Comparison of ENCODE assay signal across 8 cellular contexts in genomic region chr4:105894570-105895323, GRCh38. TPM values are rescaled to one million over a fixed set of nuclear protein-coding genes. Genes with fewer than 3 reads are reported as not detected.
A peak's percentile ranks its signal among the peaks of the same experiment; 100 is the strongest.
DNase-seq lines count a peak whose midpoint lies in the region; ATAC-seq and TF ChIP-seq lines count a peak whose summit lies in the region.

No MANE protein-coding gene starts in this region.

- intact Hi-C loops in CD4-positive, alpha-beta T cell (cut with DNase I, micrococcal nuclease): no loop called here

- H3K4me3 Mint-ChIP-seq in endodermal cell: peak overlapping the region; percentile 61
- H3K4me3 Mint-ChIP-seq in neural crest cell: peak overlapping the region; percentile 14
- no peak overlapping the region for H3K4me3 Mint-ChIP-seq in CD4-positive, alpha-beta T cell

- POLR2A ChIA-PET in CD4-positive, alpha-beta T cell (lab: Charles Lee): no interaction called here

- H3K27me3 Mint-ChIP-seq in endodermal cell (ENCODE audit: insufficient read depth) (peaks cover 88% of the 10 kb centered on the region), neural crest cell (ENCODE audit: low read depth) (peaks cover 96% of the 10 kb centered on the region)
- peaks cover 81% of the 10 kb centered on the region for H3K27me3 Mint-ChIP-seq in CD4-positive, alpha-beta T cell

- H3K36me3 Mint-ChIP-seq in endodermal cell (ENCODE audit: low read depth): no peaks in the 10 kb centered on the region
- peaks cover 3% of the 10 kb centered on the region for H3K36me3 Mint-ChIP-seq in neural crest cell (ENCODE audit: low read depth)
- no peaks in the 10 kb centered on the region for H3K36me3 Mint-ChIP-seq in CD4-positive, alpha-beta T cell (ENCODE audit: low read depth)

- H3K4me1 ChIP-seq in endodermal cell (ENCODE audit: control insufficient read depth, insufficient read depth, low read length): peaks cover 4% of the 10 kb centered on the region

- H3K4me3 ChIP-seq in endodermal cell (ENCODE audit: low read length): peak overlapping the region; percentile 81

- H3K27ac ChIP-seq in endodermal cell (ENCODE audit: low read depth, low read length): no peak overlapping the region
- H3K27ac ChIP-seq in CD4-positive, alpha-beta T cell (ENCODE audit: low read depth, low read length): no peak overlapping the region

- H3K9ac ChIP-seq in endodermal cell (ENCODE audit: extremely low read depth, low read length, poor library complexity, severe bottlenecking): no peak overlapping the region

- CTCF ChIA-PET in CD4-positive, alpha-beta T cell (lab: Charles Lee): no interaction called here

- DNase-seq in ELF-1 (ENCODE audit: low read depth, low spot score) (peak; percentile 73), NCI-H1105 treated with DMSO at 0.1 percent for 48 hours (lab: John Stamatoyannopoulos, UW) (peak; percentile 61), endodermal cell (no peak), neural crest cell (ENCODE audit: low read depth, low spot score) (peak; percentile 2), putamen (ENCODE audit: low spot score) (no peak), mesenteric fat pad (ENCODE audit: low spot score) (no peak)
- DNase-seq in CD4-positive, alpha-beta T cell: no peak

- H3K27me3 ChIP-seq in endodermal cell (ENCODE audit: control insufficient read depth, insufficient read depth, low read length, poor library complexity, severe bottlenecking): peaks cover 85% of the 10 kb centered on the region
- H3K27me3 ChIP-seq in CD4-positive, alpha-beta T cell (ENCODE audit: control insufficient read depth, insufficient read depth, low read length): peaks cover 69% of the 10 kb centered on the region

- no peaks in the 10 kb centered on the region for H3K9me3 ChIP-seq in endodermal cell (ENCODE audit: control insufficient read depth, low read length)
- no peaks in the 10 kb centered on the region for H3K9me3 ChIP-seq in CD4-positive, alpha-beta T cell (ENCODE audit: control insufficient read depth, low read length)

- H3K9me3 Mint-ChIP-seq in endodermal cell (no peaks in the 10 kb centered on the region), neural crest cell (no peaks in the 10 kb centered on the region)
- H3K9me3 Mint-ChIP-seq in CD4-positive, alpha-beta T cell: no peaks in the 10 kb centered on the region

- 8 to 32% methylated on average over 4 to 24 of the region's 24 CpGs for WGBS in endodermal cell (ENCODE audit: insufficient coverage in 1 of 2, insufficient read length in 1 of 2), 2 experiments

- H3K36me3 ChIP-seq in endodermal cell (ENCODE audit: control insufficient read depth, insufficient read depth, low read length): no peaks in the 10 kb centered on the region

- ATAC-seq in GM21576 (IDR thresholded peaks at IDR 0.05; ENCODE audit: unreplicated experiment): peak; percentile 45
- ATAC-seq in CD4-positive, alpha-beta T cell (ENCODE audit: poor library complexity): no peak

- H3K4me1 Mint-ChIP-seq in endodermal cell (peaks cover 22% of the 10 kb centered on the region), neural crest cell (no peaks in the 10 kb centered on the region)
- no peaks in the 10 kb centered on the region for H3K4me1 Mint-ChIP-seq in CD4-positive, alpha-beta T cell (ENCODE audit: low read depth)

- no peak overlapping the region for H3K27ac Mint-ChIP-seq in endodermal cell
- no peak overlapping the region for H3K27ac Mint-ChIP-seq in neural crest cell (ENCODE audit: unreplicated experiment)
- no peak overlapping the region for H3K27ac Mint-ChIP-seq in CD4-positive, alpha-beta T cell

- TF ChIP-seq CTCF in endodermal cell (conservative IDR thresholded peaks at IDR 0.05) (no peak), neural crest cell (conservative IDR thresholded peaks at IDR 0.05) (no peak)
- TF ChIP-seq CTCF in CD4-positive, alpha-beta T cell (IDR thresholded peaks at IDR 0.05): no peak

RNA-seq across cellular contexts. Expression of gene NPNT, which starts 0.5 kb away (rescaled TPM):
- total RNA-seq in endodermal cell: 1 to 10 TPM in 1 of 2 donors, under 1 TPM in 1; 0.88 to 1.6 TPM
- polyA plus RNA-seq in endodermal cell (2013, experiment 1 of 2): 4.1 TPM
- 3.0 TPM for polyA plus RNA-seq in endodermal cell (2013, experiment 2 of 2)
- not detected in 2 replicates for total RNA-seq in neural crest cell
- total RNA-seq in mesenteric fat pad: 6.9 TPM
- not detected for total RNA-seq in CD4-positive, alpha-beta T cell

Comparison
In these comparisons a context has a peak if more than half of its experiments do, and no peak if none do; other contexts are left out.
1. DNase-seq: peak in ELF-1 (single experiment), NCI-H1105 treated with DMSO at 0.1 percent for 48 hours (single experiment) and neural crest cell (single experiment); none in endodermal cell (single experiment), putamen (single experiment), mesenteric fat pad (single experiment) and CD4-positive, alpha-beta T cell (0 of 10).